In the genomic region with DNA sequence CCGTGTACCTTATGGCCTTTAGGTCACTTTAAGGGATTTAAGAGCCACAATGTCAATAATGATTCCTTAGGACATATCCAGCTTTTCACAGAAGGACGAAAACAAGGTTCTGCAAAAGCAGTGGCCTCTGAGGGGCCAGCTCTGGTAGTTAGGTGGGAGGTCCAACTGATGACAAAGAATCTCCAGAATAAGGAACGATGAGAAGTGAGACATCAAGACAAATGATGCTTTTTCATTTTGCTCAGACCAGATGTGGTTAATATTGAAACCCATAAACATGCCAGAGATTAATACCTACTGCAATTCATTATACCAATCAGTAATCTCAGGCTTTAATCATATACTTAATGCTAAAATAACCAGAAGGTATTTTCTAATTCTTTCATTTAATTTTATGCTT, we compare ENCODE assay signal across 32 cellular contexts. TPM values are rescaled to one million over a fixed set of nuclear protein-coding genes. Genes with fewer than 3 reads are reported as not detected.
"Had no signal": no experiment of that assay in that cellular context is flagged by ENCODE, and none has a peak within 500 bp of the region (broad histone marks: within the 10 kb centered on the region; RNA-seq: fewer than 3 reads in every experiment).

No MANE protein-coding gene starts in this region.

- H3K9ac ChIP-seq: parathyroid adenoma had no signal

- H3K36me3 ChIP-seq: esophagus squamous epithelium, heart right ventricle, left lung, right atrium auricular region, suprapubic skin, transverse colon, upper lobe of right lung, uterus had no signal

- H3K79me2 ChIP-seq: parathyroid adenoma had no signal

- H3K27me3 ChIP-seq: esophagus squamous epithelium, heart right ventricle, left lung, right atrium auricular region, suprapubic skin, transverse colon, upper lobe of right lung, uterus had no signal

- DNase-seq: cortex of kidney; effector memory CD8-positive, alpha-beta T cell; erythroblast; esophagus squamous epithelium; foreskin melanocyte; glutamatergic neuron; heart right ventricle; hippocampal formation; left cardiac atrium; left lung; mesenchymal stem cell; mucosa of descending colon; naive B cell; stimulated activated CD4-positive, alpha-beta T cell treated with anti-CD3 and anti-CD28 coated beads, Interleukin-12 subunit alpha, Interleukin-12 subunit beta, amount 100 ng/mL, for 4 hours; stimulated activated CD4-positive, alpha-beta T cell treated with anti-CD3 and anti-CD28 coated beads, Interleukin-1b, Interleukin-23, amount 100 ng/mL, for 48 hours; stimulated activated CD4-positive, alpha-beta T cell treated with anti-CD3 and anti-CD28 coated beads, Interleukin-4, amount 100 ng/mL, for 1 hour; stimulated activated CD8-positive, alpha-beta memory T cell treated with anti-CD3 and anti-CD28 coated beads, Interleukin-4, amount 100 ng/mL, for 48 hours; stimulated activated naive CD4-positive, alpha-beta T cell treated with Interleukin-2 at 50 U/mL for 16 hours; transverse colon; upper lobe of right lung; uterus had no signal

- H3K4me2 ChIP-seq: smooth muscle cell had no signal

- H3K9me3 ChIP-seq: esophagus squamous epithelium, heart right ventricle, left lung, mucosa of descending colon, right atrium auricular region, suprapubic skin, transverse colon, upper lobe of right lung, uterus had no signal

- H3K4me3 ChIP-seq: esophagus squamous epithelium, heart right ventricle, left lung, mucosa of descending colon, right atrium auricular region, smooth muscle cell, suprapubic skin, transverse colon, upper lobe of right lung, uterus had no signal

- H3K4me1 ChIP-seq: esophagus squamous epithelium, heart right ventricle, left lung, parathyroid adenoma, right atrium auricular region, suprapubic skin, transverse colon, upper lobe of right lung, uterus had no signal

- ATAC-seq: effector memory CD8-positive, alpha-beta T cell; heart right ventricle; left cardiac atrium; left lung; mucosa of descending colon; natural killer cell treated with Interleukin-12 subunit alpha and Interleukin-12 subunit beta and Interleukin-15 and Interleukin-18, amount 100 ng/mL, for 72 hours; sciatic nerve; upper lobe of right lung had no signal

- H2AFZ ChIP-seq: parathyroid adenoma had no signal

- H3K27ac ChIP-seq: esophagus squamous epithelium, heart right ventricle, left lung, parathyroid adenoma, right atrium auricular region, suprapubic skin, transverse colon, upper lobe of right lung, uterus had no signal

RNA-seq across cellular contexts. Expression of gene C6orf58, which starts 1.9 kb away (rescaled TPM):
- total RNA-seq: heart right ventricle; kidney epithelial cell; left cardiac atrium; left lung; lower leg skin; lung microvascular endothelial cell; mucosa of descending colon; natural killer cell treated with Interleukin-12 subunit alpha and Interleukin-12 subunit beta and Interleukin-15 and Interleukin-18, amount 100 ng/mL, for 72 hours; neural crest cell; progenitor cell of endocrine pancreas; right atrium auricular region; sciatic nerve; smooth muscle cell; suprapubic skin; transverse colon; upper lobe of right lung had no signal
- polyA plus RNA-seq: heart right ventricle, smooth muscle cell had no signal
